ENCODE assay signal across 15 cellular contexts in genomic region chr1:18529714-18530113, GRCh38. TPM values are rescaled to one million over a fixed set of nuclear protein-coding genes. Genes with fewer than 3 reads are reported as not detected.
DNase-seq lines count a peak whose midpoint lies in the region; ATAC-seq and TF ChIP-seq lines count a peak whose summit lies in the region.
"Had no signal": no experiment of that assay in that cellular context is flagged by ENCODE, and none has a peak within 500 bp of the region (broad histone marks: within the 10 kb centered on the region; RNA-seq: fewer than 3 reads in every experiment).

No MANE protein-coding gene starts in this region.

- H3K56ac ChIP-seq in H9 (ENCODE audit: insufficient read length, low read depth, low read length), result no peak overlapping the region

- H3K36me3 ChIP-seq in esophagus muscularis mucosa (no peaks in the 10 kb centered on the region), neuronal stem cell (replicated peaks in 1 of 2; ENCODE audit: control insufficient read depth in 2 of 2, insufficient read depth in 2 of 2, low read length in 2 of 2) (no peaks in the 10 kb centered on the region), H7 (replicated peaks; ENCODE audit: control insufficient read depth, insufficient read depth, low read length) (no peaks in the 10 kb centered on the region)

- no peak for TF ChIP-seq EP300 in esophagus muscularis mucosa (IDR thresholded peaks at IDR 0.05)

- no CpG with 5 or more reads among the region's 4 CpGs for WGBS in H9 (ENCODE audit: extremely low coverage, insufficient read length, low lambda C conversion rate)
- WGBS in esophagus muscularis mucosa, result 13% methylated on average over 1 of the region's 4 CpGs
- no CpG with 5 or more reads among the region's 4 CpGs for WGBS in neuronal stem cell (ENCODE audit: extremely low coverage in 2 of 2, insufficient read length in 2 of 2, insufficient replicate concordance in 1 of 2), 2 donors

- no peaks in the 10 kb centered on the region; the same call in 1 of the 2 replicates for H3K27me3 ChIP-seq in H9 (ENCODE audit: insufficient read depth, low read length)
- H3K27me3 ChIP-seq in esophagus muscularis mucosa, result peaks cover 0 to 59% (median 0%) of the 10 kb centered on the region in 4 donors
- H3K27me3 ChIP-seq in neuronal stem cell (ENCODE audit: control insufficient read depth in 3 of 3, insufficient read depth in 3 of 3, low read depth in 1 of 3, low read length in 3 of 3), result no peaks in the 10 kb centered on the region
- H3K27me3 ChIP-seq in H7 (ENCODE audit: control insufficient read depth, insufficient read depth, low read length), result peaks cover 9% of the 10 kb centered on the region; the same call in 1 of the 2 replicates

- no peak overlapping the region for H3K4ac ChIP-seq in H9 (ENCODE audit: low read depth, low read length)
- H3K4ac ChIP-seq in neuronal stem cell (ENCODE audit: low read length), result no peak overlapping the region

- H2BK5ac ChIP-seq in H9 (ENCODE audit: insufficient read length, low read length), result no peak overlapping the region
- H2BK5ac ChIP-seq in neuronal stem cell (ENCODE audit: low read length), result no peak overlapping the region

- no peaks in the 10 kb centered on the region for H3K36me3 Mint-ChIP-seq in H9 (ENCODE audit: insufficient read depth in 1 of 3, low read depth in 3 of 3)
- H3K36me3 Mint-ChIP-seq: CD14-positive monocyte had no signal

- no peak overlapping the region for H3K4me3 ChIP-seq in esophagus muscularis mucosa
- no peak overlapping the region for H3K4me3 ChIP-seq in neuronal stem cell (ENCODE audit: low read length in 2 of 2)
- no peak overlapping the region for H3K4me3 ChIP-seq in H7 (ENCODE audit: insufficient read depth, low read depth, low read length)

- TF ChIP-seq POLR2A in esophagus muscularis mucosa (IDR thresholded peaks at IDR 0.05; ENCODE audit: low read depth), result no peak

- intact Hi-C loops in esophagus muscularis mucosa (cut with DNase I), result no loop called here

- no peak overlapping the region for H3K9ac ChIP-seq in H9 (ENCODE audit: extremely low read depth, insufficient read length, low read length)
- no peak overlapping the region for H3K9ac ChIP-seq in neuronal stem cell (ENCODE audit: low read depth, low read length, poor library complexity)

- DNase-seq in AG20443 (ENCODE audit: low spot score) (peak; percentile 2), H9 (peak; percentile 18), esophagus muscularis mucosa (ENCODE audit: extremely low spot score) (peak; percentile 77), neuronal stem cell (ENCODE audit: low spot score) (no peak), NCI-H774 (lab: John Stamatoyannopoulos, UW) (no peak), H7 (no peak)
- DNase-seq: CD8-positive, alpha-beta memory T cell; DMS 273 treated with DMSO at 0.1 percent for 48 hours; IMR-90 had no signal

- no peak overlapping the region for H3T11ph ChIP-seq in H9 (ENCODE audit: low read length)

- no peak overlapping the region for H2BK120ac ChIP-seq in H9 (ENCODE audit: low read depth, low read length, poor library complexity, severe bottlenecking)
- no peak overlapping the region for H2BK120ac ChIP-seq in neuronal stem cell (ENCODE audit: low read depth, low read length)

- H3K4me1 Mint-ChIP-seq in H9, result peaks cover 8 to 10% of the 10 kb centered on the region in 2 experiments
- H3K4me1 Mint-ChIP-seq: CD14-positive monocyte; CD8-positive, alpha-beta memory T cell had no signal

- H3K18ac ChIP-seq in H9 (ENCODE audit: insufficient read length, low read depth, low read length) (no peak overlapping the region), neuronal stem cell (ENCODE audit: low read length) (peak overlapping the region; percentile 71)

- H3K23me2 ChIP-seq in H9 (ENCODE audit: insufficient read length, low read depth, low read length, poor library complexity, severe bottlenecking), result no peaks in the 10 kb centered on the region

- H4K5ac ChIP-seq in H9 (ENCODE audit: insufficient read length, low read depth, low read length), result no peak overlapping the region

- H3K23ac ChIP-seq in H9 (ENCODE audit: insufficient read length, low read depth, low read length) (no peak overlapping the region), neuronal stem cell (ENCODE audit: low read depth, low read length, poor library complexity) (no peak overlapping the region)

- no peaks in the 10 kb centered on the region for H3K79me2 ChIP-seq in H9 (ENCODE audit: insufficient read depth, low read length)

- no peak overlapping the region for H2AK5ac ChIP-seq in H9 (ENCODE audit: insufficient read length, low read length)
- H2AK5ac ChIP-seq in neuronal stem cell (ENCODE audit: low read depth, low read length), result no peak overlapping the region

- ATAC-seq in HG03469 (IDR thresholded peaks at IDR 0.05; ENCODE audit: unreplicated experiment), result no peak
- ATAC-seq in GM19035 (IDR thresholded peaks at IDR 0.05; ENCODE audit: unreplicated experiment), result no peak

- no peak overlapping the region for H2BK12ac ChIP-seq in H9 (ENCODE audit: insufficient read length, low read depth, low read length)
- no peak overlapping the region for H2BK12ac ChIP-seq in neuronal stem cell (ENCODE audit: low read length)

- no peak overlapping the region for H2BK15ac ChIP-seq in H9 (ENCODE audit: low read depth, low read length)
- H2BK15ac ChIP-seq in neuronal stem cell (ENCODE audit: low read length), result no peak overlapping the region

- no peaks in the 10 kb centered on the region for H4K20me1 ChIP-seq in H9 (ENCODE audit: control insufficient read depth, insufficient read depth, insufficient read length)

- H4K91ac ChIP-seq in H9 (ENCODE audit: insufficient read length, low read depth, low read length) (no peak overlapping the region), neuronal stem cell (ENCODE audit: low read depth, low read length, poor library complexity) (no peak overlapping the region)

- H3K4me2 ChIP-seq in H9 (ENCODE audit: insufficient read depth, insufficient read length, low read length) (no peak overlapping the region), neuronal stem cell (ENCODE audit: insufficient read depth, low read length, poor library complexity, severe bottlenecking) (no peak overlapping the region)

- H3K79me1 ChIP-seq in H9 (ENCODE audit: insufficient read depth, low read depth, low read length, poor library complexity, severe bottlenecking), result no peaks in the 10 kb centered on the region
- H3K79me1 ChIP-seq in neuronal stem cell (ENCODE audit: low read depth, low read length), result no peaks in the 10 kb centered on the region

- no peak overlapping the region for H3K14ac ChIP-seq in H9 (ENCODE audit: insufficient read depth, low read length)
- no peak overlapping the region for H3K14ac ChIP-seq in neuronal stem cell (ENCODE audit: low read length)

- no peaks in the 10 kb centered on the region; a peak in 1 of 5 replicates for H3K9me3 Mint-ChIP-seq in H9

- H3K4me1 ChIP-seq in H9 (ENCODE audit: insufficient read depth, low read length), result no peaks in the 10 kb centered on the region; the same call in 1 of the 2 replicates
- no peaks in the 10 kb centered on the region for H3K4me1 ChIP-seq in esophagus muscularis mucosa
- peaks cover 0 to 3% of the 10 kb centered on the region in 2 donors for H3K4me1 ChIP-seq in neuronal stem cell (ENCODE audit: control insufficient read depth in 2 of 2, insufficient read depth in 1 of 2, low read depth in 1 of 2, low read length in 2 of 2)

- peaks cover 21% of the 10 kb centered on the region for H3K27me3 Mint-ChIP-seq in H9 (ENCODE audit: low read depth)

- no peak overlapping the region for H3K27ac Mint-ChIP-seq in H9
- H3K27ac Mint-ChIP-seq: CD14-positive monocyte; CD8-positive, alpha-beta memory T cell had no signal

- H3K27ac ChIP-seq in H9 (ENCODE audit: insufficient read length, low read depth, low read length) (no peak overlapping the region), esophagus muscularis mucosa (replicated peaks in 1 of 4) (no peak overlapping the region), neuronal stem cell (replicated peaks; ENCODE audit: low read length) (no peak overlapping the region)

- no peak overlapping the region for H2BK20ac ChIP-seq in H9 (ENCODE audit: low read depth, low read length, poor library complexity, severe bottlenecking)

- H3K9me3 ChIP-seq in H9 (ENCODE audit: control insufficient read depth, low read depth, low read length) (no peaks in the 10 kb centered on the region), esophagus muscularis mucosa (no peaks in the 10 kb centered on the region), neuronal stem cell (replicated peaks in 1 of 2; ENCODE audit: control insufficient read depth in 2 of 2, insufficient read depth in 1 of 2, low read depth in 1 of 2, low read length in 2 of 2) (no peaks in the 10 kb centered on the region)

- no peak overlapping the region for H3K4me3 Mint-ChIP-seq in H9
- H3K4me3 Mint-ChIP-seq: CD14-positive monocyte; CD8-positive, alpha-beta memory T cell had no signal

- H4K8ac ChIP-seq in H9 (replicated peaks; ENCODE audit: insufficient read length, low read depth, low read length) (no peak overlapping the region), neuronal stem cell (ENCODE audit: low read depth, low read length) (no peak overlapping the region)

- TF ChIP-seq CTCF in H9 (conservative IDR thresholded peaks at IDR 0.05) (no peak), esophagus muscularis mucosa (IDR thresholded peaks at IDR 0.05) (no peak)

- H2AFZ ChIP-seq in H9 (ENCODE audit: low read length) (no peak overlapping the region), neuronal stem cell (ENCODE audit: low read length) (no peak overlapping the region)

RNA-seq across cellular contexts. Expression of gene KLHDC7A, which starts 49.0 kb away (rescaled TPM):
- total RNA-seq in H9 (2021) (11.4 and 11.6 TPM in 2 replicates), esophagus muscularis mucosa (not detected)
- 0.18 TPM for polyA plus RNA-seq in neuronal stem cell (2013, experiment 1 of 2)
- 0.21 TPM for polyA plus RNA-seq in neuronal stem cell (2013, experiment 2 of 2)
- total RNA-seq in H7 (2014; rRNA removed; shearing (Covaris generic)), result 11.2 and 17.8 TPM in 2 replicates
- total RNA-seq: CD8-positive, alpha-beta memory T cell; Daoy; IMR-90 had no signal
- polyA plus RNA-seq: AG04450; BJ; CD14-positive monocyte; CD8-positive, alpha-beta memory T cell; IMR-90 had no signal

Comparison
In these comparisons a context has a peak if more than half of its experiments do, and no peak if none do; other contexts are left out.
1. DNase-seq: peak in AG20443 (single experiment), H9 (single experiment) and esophagus muscularis mucosa (single experiment); none in neuronal stem cell (single experiment), NCI-H774 (single experiment) and H7 (single experiment).
2. RNA of gene KLHDC7A, which starts 49.0 kb away (total RNA-seq): 11.2 to 17.8 TPM in H7 and 11.4 to 11.6 TPM in H9; not detected in esophagus muscularis mucosa; every median in the first group is over 10 times any median in the second.